23 cellular contexts compared by ENCODE assay signal in genomic region chr4:161916010-161916409, GRCh38.
"Had no signal": no experiment of that assay in that cellular context is flagged by ENCODE, and none has a peak within 500 bp of the region (broad histone marks: within the 10 kb centered on the region; RNA-seq: fewer than 3 reads in every experiment).

No MANE protein-coding gene starts in this region.

- H3K27me3 ChIP-seq: dorsolateral prefrontal cortex, esophagus squamous epithelium, gastrocnemius medialis, heart right ventricle, left lung had no signal

- H3K9me3 ChIP-seq: gastrocnemius medialis, heart right ventricle, left lung, lower lobe of right lung had no signal

- H3K4me1 ChIP-seq: esophagus squamous epithelium, gastrocnemius medialis, heart right ventricle, left lung, lower lobe of right lung had no signal

- ATAC-seq: esophagus mucosa; gastrocnemius medialis; heart right ventricle; left cardiac atrium; left lung; left ventricle myocardium superior; lower lobe of right lung; naive thymus-derived CD4-positive, alpha-beta T cell had no signal

- DNase-seq: dermis blood vessel endothelial cell; dorsolateral prefrontal cortex; effector CD4-positive, alpha-beta T cell; effector memory CD4-positive, alpha-beta T cell; erythroblast; esophagus squamous epithelium; foreskin fibroblast; foreskin melanocyte; gastrocnemius medialis; glutamatergic neuron; head of caudate nucleus; heart right ventricle; hippocampal formation; left cardiac atrium; left lung; left ventricle myocardium superior; lower lobe of right lung; mesendoderm; midbrain; naive thymus-derived CD4-positive, alpha-beta T cell had no signal

- H3K4me3 ChIP-seq: coronary artery, dorsolateral prefrontal cortex, esophagus squamous epithelium, gastrocnemius medialis, heart right ventricle, left lung, lower lobe of right lung had no signal

- H3K36me3 ChIP-seq: esophagus squamous epithelium, heart right ventricle, left lung, lower lobe of right lung had no signal

- H3K27ac ChIP-seq: coronary artery, epithelial cell of prostate, esophagus squamous epithelium, gastrocnemius medialis, heart right ventricle, left lung, lower lobe of right lung had no signal
